In the genomic region with DNA sequence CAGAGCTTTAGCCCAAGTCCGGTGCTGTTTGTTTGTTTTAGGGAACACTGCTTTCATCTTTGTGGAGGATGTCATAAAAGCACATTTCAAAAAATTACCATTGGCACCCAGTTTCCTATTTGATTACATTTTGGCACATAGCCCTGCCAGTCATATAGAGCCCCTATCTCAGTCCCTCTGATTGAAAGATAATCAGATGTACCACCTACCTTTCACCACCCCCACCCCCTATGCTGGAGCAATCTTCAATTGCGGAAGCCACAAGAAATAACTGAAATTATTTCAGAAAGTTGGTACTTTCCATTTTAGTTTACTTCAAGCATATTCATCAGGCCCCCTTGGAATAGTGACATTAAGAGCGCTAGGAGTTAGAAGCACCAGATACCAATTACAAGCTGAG, we compare ENCODE assay signal across 15 cellular contexts.
DNase-seq lines count a peak whose midpoint lies in the region; ATAC-seq and TF ChIP-seq lines count a peak whose summit lies in the region.
"Had no signal": no experiment of that assay in that cellular context is flagged by ENCODE, and none has a peak within 500 bp of the region (broad histone marks: within the 10 kb centered on the region; RNA-seq: fewer than 3 reads in every experiment).

No MANE protein-coding gene starts in this region.

- peak overlapping the region; percentile 50 for H3K4me3 Mint-ChIP-seq in activated CD4-positive, alpha-beta T cell treated with anti-CD3 and anti-CD28 coated beads, Interleukin-2, amount 10 ng/mL, durations not matched to agents 7 days and 5 days
- H3K4me3 Mint-ChIP-seq in activated CD8-positive, alpha-beta T cell treated with anti-CD3 and anti-CD28 coated beads, Interleukin-2, amount 10 ng/mL, durations not matched to agents 7 days and 5 days = peak overlapping the region; percentile 56
- H3K4me3 Mint-ChIP-seq: dendritic cell treated with granulocyte-macrophage colony-stimulating factor and Interleukin-4, amounts not matched to agents 40 ng/mL and 50 ng/mL, for 4 days; nephron progenitor cell had no signal

- H3K27me3 Mint-ChIP-seq in activated CD4-positive, alpha-beta T cell treated with anti-CD3 and anti-CD28 coated beads, Interleukin-2, amount 10 ng/mL, durations not matched to agents 7 days and 5 days = no peaks in the 10 kb centered on the region
- H3K27me3 Mint-ChIP-seq in activated CD8-positive, alpha-beta T cell treated with anti-CD3 and anti-CD28 coated beads, Interleukin-2, amount 10 ng/mL, durations not matched to agents 7 days and 5 days (ENCODE audit: low read depth) = no peaks in the 10 kb centered on the region
- H3K27me3 Mint-ChIP-seq: dendritic cell treated with granulocyte-macrophage colony-stimulating factor and Interleukin-4, amounts not matched to agents 40 ng/mL and 50 ng/mL, for 4 days had no signal

- H2AFZ ChIP-seq in osteoblast (ENCODE audit: low read length) = no peak overlapping the region
- H2AFZ ChIP-seq in GM23248 = no peak overlapping the region

- no peak overlapping the region for H3K4me3 ChIP-seq in HEK293 (ENCODE audit: low read depth, low read length)
- H3K4me3 ChIP-seq in osteoblast (ENCODE audit: insufficient read depth, low read length) = no peak overlapping the region
- H3K4me3 ChIP-seq in right lobe of liver = no peak overlapping the region
- H3K4me3 ChIP-seq in GM23248 = no peak overlapping the region
- H3K4me3 ChIP-seq: A549, breast epithelium had no signal

- peak overlapping the region; percentile 83 for H3K27ac Mint-ChIP-seq in activated CD4-positive, alpha-beta T cell treated with anti-CD3 and anti-CD28 coated beads, Interleukin-2, amount 10 ng/mL, durations not matched to agents 7 days and 5 days
- peak overlapping the region; percentile 87 for H3K27ac Mint-ChIP-seq in activated CD8-positive, alpha-beta T cell treated with anti-CD3 and anti-CD28 coated beads, Interleukin-2, amount 10 ng/mL, durations not matched to agents 7 days and 5 days
- H3K27ac Mint-ChIP-seq: dendritic cell treated with granulocyte-macrophage colony-stimulating factor and Interleukin-4, amounts not matched to agents 40 ng/mL and 50 ng/mL, for 4 days; nephron progenitor cell had no signal

- H4K20me1 ChIP-seq in osteoblast (ENCODE audit: insufficient read depth, low read length) = no peaks in the 10 kb centered on the region
- H4K20me1 ChIP-seq in GM23248 (ENCODE audit: insufficient read depth) = no peaks in the 10 kb centered on the region

- DNase-seq in activated CD4-positive, alpha-beta T cell treated with anti-CD3 and anti-CD28 coated beads, Interleukin-2, amount 10 ng/mL, durations not matched to agents 7 days and 5 days = no peak
- DNase-seq in activated CD4-positive, alpha-beta T cell treated with anti-CD3 and anti-CD28 coated beads, Interleukin-2, amount 50 U/mL, for 1 hour = no peak
- DNase-seq in activated CD8-positive, alpha-beta T cell treated with anti-CD3 and anti-CD28 coated beads, Interleukin-2, amount 10 ng/mL, durations not matched to agents 7 days and 5 days = no peak
- DNase-seq in osteoblast (ENCODE audit: insufficient read length, low spot score, missing footprints) (peak; percentile 29), right lobe of liver (no peak), GM23248 (no peak)
- DNase-seq in activated effector memory CD4-positive, alpha-beta T cell treated with anti-CD3 and anti-CD28 coated beads, Interleukin-2, amount 50 U/mL, for 16 hours = no peak
- DNase-seq: DMS79, foreskin melanocyte, Karpas-422, nephron progenitor cell had no signal

- H3K4me1 Mint-ChIP-seq in activated CD4-positive, alpha-beta T cell treated with anti-CD3 and anti-CD28 coated beads, Interleukin-2, amount 10 ng/mL, durations not matched to agents 7 days and 5 days = peaks cover 40% of the 10 kb centered on the region
- peaks cover 35% of the 10 kb centered on the region for H3K4me1 Mint-ChIP-seq in activated CD8-positive, alpha-beta T cell treated with anti-CD3 and anti-CD28 coated beads, Interleukin-2, amount 10 ng/mL, durations not matched to agents 7 days and 5 days (ENCODE audit: low read depth)

- H3K27me3 ChIP-seq in osteoblast (ENCODE audit: insufficient read depth, low read length) (no peaks in the 10 kb centered on the region), right lobe of liver (no peaks in the 10 kb centered on the region), GM23248 (replicated peaks; ENCODE audit: insufficient read depth) (peaks cover 23% of the 10 kb centered on the region; the same call in 1 of the 2 replicates)
- H3K27me3 ChIP-seq: breast epithelium had no signal

- H3K36me3 ChIP-seq in HEK293 (ENCODE audit: control insufficient read depth in 2 of 2, insufficient read depth in 1 of 2, low read length in 2 of 2) (no peaks in the 10 kb centered on the region), osteoblast (ENCODE audit: insufficient read depth, low read length) (no peaks in the 10 kb centered on the region), right lobe of liver (no peaks in the 10 kb centered on the region), GM23248 (ENCODE audit: low read depth) (no peaks in the 10 kb centered on the region)
- H3K36me3 ChIP-seq: breast epithelium had no signal

- H3K4me2 ChIP-seq in osteoblast (ENCODE audit: insufficient read depth, low read length) (peak overlapping the region; percentile 39), GM23248 (ENCODE audit: unreplicated experiment) (no peak overlapping the region)
- H3K4me2 ChIP-seq: A549 had no signal

- no peak for TF ChIP-seq CTCF in HEK293 (tag by site-specific recombination; IDR thresholded peaks at IDR 0.05)
- TF ChIP-seq CTCF in osteoblast (IDR thresholded peaks at IDR 0.05; ENCODE audit: extremely low read depth, low read depth, low read length) = no peak
- TF ChIP-seq CTCF in right lobe of liver (IDR thresholded peaks at IDR 0.05) = no peak

- H3K9ac ChIP-seq in GM23248 = no peak overlapping the region

- H3K36me3 Mint-ChIP-seq in activated CD4-positive, alpha-beta T cell treated with anti-CD3 and anti-CD28 coated beads, Interleukin-2, amount 10 ng/mL, durations not matched to agents 7 days and 5 days (ENCODE audit: low read depth) = peaks cover 5% of the 10 kb centered on the region
- H3K36me3 Mint-ChIP-seq in activated CD8-positive, alpha-beta T cell treated with anti-CD3 and anti-CD28 coated beads, Interleukin-2, amount 10 ng/mL, durations not matched to agents 7 days and 5 days (ENCODE audit: low read depth) = peaks cover 2% of the 10 kb centered on the region

- peaks cover 3% of the 10 kb centered on the region for H3K9me3 Mint-ChIP-seq in activated CD4-positive, alpha-beta T cell treated with anti-CD3 and anti-CD28 coated beads, Interleukin-2, amount 10 ng/mL, durations not matched to agents 7 days and 5 days
- no peaks in the 10 kb centered on the region for H3K9me3 Mint-ChIP-seq in activated CD8-positive, alpha-beta T cell treated with anti-CD3 and anti-CD28 coated beads, Interleukin-2, amount 10 ng/mL, durations not matched to agents 7 days and 5 days (ENCODE audit: insufficient read depth)
- H3K9me3 Mint-ChIP-seq: dendritic cell treated with granulocyte-macrophage colony-stimulating factor and Interleukin-4, amounts not matched to agents 40 ng/mL and 50 ng/mL, for 4 days; nephron progenitor cell had no signal

- POLR2A ChIA-PET in activated CD4-positive, alpha-beta T cell treated with anti-CD3 and anti-CD28 coated beads, Interleukin-2, amount 10 ng/mL, durations not matched to agents 7 days and 5 days (lab: Charles Lee) = no interaction called here
- POLR2A ChIA-PET in HEK293 (lab: Yijun Ruan, JAX) = no interaction called here
- POLR2A ChIA-PET in activated CD8-positive, alpha-beta T cell treated with anti-CD3 and anti-CD28 coated beads, Interleukin-2, amount 10 ng/mL, durations not matched to agents 7 days and 5 days (lab: Charles Lee) = interaction anchor here (0.6 to 1.2 kb wide), 3 partner anchors 18 to 488 kb away, joined by 3 to 7 read pairs (median 4); no protein-coding TSS in a partner anchor

- no peak for TF ChIP-seq POLR2A in right lobe of liver (IDR thresholded peaks at IDR 0.05)

- no peaks in the 10 kb centered on the region for H3K9me2 ChIP-seq in GM23248 (ENCODE audit: insufficient read depth)

- H3K79me2 ChIP-seq in osteoblast (ENCODE audit: insufficient read depth, low read length) (no peaks in the 10 kb centered on the region), GM23248 (ENCODE audit: insufficient read depth) (no peaks in the 10 kb centered on the region)

- H3K4me1 ChIP-seq in HEK293 (ENCODE audit: control insufficient read depth, insufficient read depth, low read length) (peaks cover 6% of the 10 kb centered on the region; the same call in 1 of the 2 replicates), osteoblast (ENCODE audit: insufficient read depth, low read length) (peaks cover 18% of the 10 kb centered on the region), right lobe of liver (no peaks in the 10 kb centered on the region), GM23248 (ENCODE audit: insufficient read depth) (no peaks in the 10 kb centered on the region)
- H3K4me1 ChIP-seq: A549, breast epithelium had no signal

- no peak overlapping the region for H3K27ac ChIP-seq in HEK293 (ENCODE audit: extremely low read depth, low read depth, low read length)
- H3K27ac ChIP-seq in osteoblast (ENCODE audit: low read depth, low read length) = no peak overlapping the region
- H3K27ac ChIP-seq in right lobe of liver = no peak overlapping the region
- H3K27ac ChIP-seq in GM23248 = no peak overlapping the region
- H3K27ac ChIP-seq: A549, breast epithelium had no signal

- no peak for ATAC-seq in activated CD8-positive, alpha-beta T cell treated with anti-CD3 and anti-CD28 coated beads, Interleukin-2, amount 10 ng/mL, durations not matched to agents 7 days and 5 days
- ATAC-seq in right lobe of liver = no peak
- ATAC-seq: A549 had no signal

- intact Hi-C loops in right lobe of liver (cut with DNase I) = no loop called here

- in situ Hi-C loops in GM23248 (cut with MboI) = no loop called here

- CTCF ChIA-PET in activated CD4-positive, alpha-beta T cell treated with anti-CD3 and anti-CD28 coated beads, Interleukin-2, amount 10 ng/mL, durations not matched to agents 7 days and 5 days (lab: Charles Lee) = interaction anchor here (1.0 kb wide), 1 partner anchor 462 kb away, joined by 3 read pairs; no protein-coding TSS in a partner anchor
- CTCF ChIA-PET in HEK293 (lab: Yijun Ruan, JAX) = interaction anchor here (0.7 kb wide), 1 partner anchor 73 kb away, joined by 3 read pairs; no protein-coding TSS in a partner anchor
- CTCF ChIA-PET in activated CD8-positive, alpha-beta T cell treated with anti-CD3 and anti-CD28 coated beads, Interleukin-2, amount 10 ng/mL, durations not matched to agents 7 days and 5 days (lab: Charles Lee) = interaction anchor here (0.9 to 2.2 kb wide), 5 partner anchors 16 to 376 kb away, joined by 3 to 10 read pairs (median 3); a partner anchor contains a TSS

- 74% methylated on average over 3 of the region's 3 CpGs for WGBS in right lobe of liver (ENCODE audit: insufficient coverage, low coverage, low lambda C conversion rate, missing lambda C conversion rate)
- WGBS in GM23248 (ENCODE audit: low coverage in 1 of 2, low lambda C conversion rate in 2 of 2, missing lambda C conversion rate in 2 of 2), 2 experiments = 85 to 86% methylated on average over 3 of the region's 3 CpGs

- no peaks in the 10 kb centered on the region for H3F3A ChIP-seq in GM23248 (ENCODE audit: insufficient read depth)

- no peaks in the 10 kb centered on the region for H3K9me3 ChIP-seq in HEK293 (ENCODE audit: control insufficient read depth, insufficient read depth, low read depth, low read length)
- no peaks in the 10 kb centered on the region for H3K9me3 ChIP-seq in osteoblast (ENCODE audit: low read depth, low read length)
- no peaks in the 10 kb centered on the region for H3K9me3 ChIP-seq in right lobe of liver
- no peaks in the 10 kb centered on the region for H3K9me3 ChIP-seq in GM23248 (ENCODE audit: low read depth)
- H3K9me3 ChIP-seq: A549, breast epithelium had no signal
